20 cellular contexts compared by ENCODE assay signal in the genomic region with DNA sequence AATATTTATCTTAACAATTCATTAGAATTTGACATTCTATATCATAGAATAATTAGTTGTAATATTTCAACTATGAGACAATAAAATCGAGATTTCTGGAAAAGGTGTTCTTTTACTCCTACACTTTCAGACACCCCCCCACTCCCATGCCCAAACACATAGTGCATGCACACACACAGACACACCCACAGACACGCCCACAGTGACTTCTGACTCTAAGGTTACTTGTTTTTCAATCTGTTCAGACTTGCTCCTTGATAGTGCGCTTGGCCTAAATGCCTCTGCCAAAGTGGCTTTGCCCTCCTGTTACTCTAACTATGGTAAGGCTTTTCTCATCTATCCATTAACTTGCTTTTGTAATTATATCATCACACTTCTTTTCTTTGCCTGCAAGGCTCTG.
A peak's percentile ranks its signal among the peaks of the same experiment; 100 is the strongest.
DNase-seq lines count a peak whose midpoint lies in the region; ATAC-seq, FAIRE-seq and TF ChIP-seq lines count a peak whose summit lies in the region.
"Had no signal": no experiment of that assay in that cellular context is flagged by ENCODE, and none has a peak within 500 bp of the region (broad histone marks: within the 10 kb centered on the region; RNA-seq: fewer than 3 reads in every experiment).

No MANE protein-coding gene starts in this region.

- H3K36me3 ChIP-seq in HEK293 (ENCODE audit: control insufficient read depth in 2 of 2, insufficient read depth in 1 of 2, low read length in 2 of 2), result no peaks in the 10 kb centered on the region
- no peaks in the 10 kb centered on the region for H3K36me3 ChIP-seq in bronchial epithelial cell (ENCODE audit: control insufficient read depth, insufficient read depth, low read length)
- no peaks in the 10 kb centered on the region for H3K36me3 ChIP-seq in mucosa of descending colon (ENCODE audit: low read depth)

- H3K4me1 ChIP-seq in HEK293 (ENCODE audit: control insufficient read depth, insufficient read depth, low read length) (no peaks in the 10 kb centered on the region), mucosa of descending colon (ENCODE audit: low read depth) (no peaks in the 10 kb centered on the region)

- no peaks in the 10 kb centered on the region for H3K27me3 ChIP-seq in bronchial epithelial cell (ENCODE audit: control insufficient read depth, insufficient read depth, low read length)

- intact Hi-C loops in mucosa of descending colon (cut with DNase I, micrococcal nuclease), result no loop called here

- TF ChIP-seq CTCF in HEK293 (tag by site-specific recombination; IDR thresholded peaks at IDR 0.05) (no peak), bronchial epithelial cell (IDR thresholded peaks at IDR 0.05; ENCODE audit: insufficient read depth, low read length, severe bottlenecking) (no peak), mucosa of descending colon (IDR thresholded peaks at IDR 0.05) (no peak)

- CTCF ChIA-PET in HEK293 (lab: Yijun Ruan, JAX), result interaction anchor here (0.6 kb wide), 1 partner anchor 55 kb away, joined by 4 read pairs; no protein-coding TSS in a partner anchor

- POLR2A ChIA-PET in HEK293 (lab: Yijun Ruan, JAX), result no interaction called here

- ATAC-seq in mucosa of descending colon (peak; percentile 59), HG03432 (IDR thresholded peaks at IDR 0.05; ENCODE audit: unreplicated experiment) (no peak)
- ATAC-seq: PC-3 had no signal

- FAIRE-seq in bronchial epithelial cell (lab: Jason Lieb, UNC), result no peak
- FAIRE-seq: D721Med had no signal

- no peak overlapping the region for H3K27ac ChIP-seq in HEK293 (ENCODE audit: extremely low read depth, low read depth, low read length)

- H3K4me3 ChIP-seq in HEK293 (ENCODE audit: low read depth, low read length) (no peak overlapping the region), bronchial epithelial cell (ENCODE audit: low read depth, low read length) (no peak overlapping the region), mucosa of descending colon (no peak overlapping the region)

- DNase-seq in NCI-H2171 (lab: John Stamatoyannopoulos, UW), result peak; percentile 3
- peak; percentile 78 for DNase-seq in bronchial epithelial cell (ENCODE audit: low read depth)
- DNase-seq in mucosa of descending colon, result peak in 1 of 3 donors; percentile 61
- no peak for DNase-seq in stimulated activated CD4-positive, alpha-beta T cell treated with anti-CD3 and anti-CD28 coated beads, Interleukin-4, amount 100 ng/mL, for 1 hour
- no peak for DNase-seq in stimulated activated CD4-positive, alpha-beta T cell treated with anti-CD3 and anti-CD28 coated beads, Interleukin-2, amount 100 ng/mL, for 24 hours
- DNase-seq: ACHN, C1 segment of cervical spinal cord, DMS79 treated with DMSO at 0.1 percent for 48 hours, H7, NCI-H1092 treated with DMSO at 0.1 percent for 48 hours, NCI-H146, NCI-H2081 treated with DMSO at 0.1 percent for 48 hours, NCI-H345, NCI-H526, PC-3, RPMI8226, SIG-M5 had no signal

- H3K9me3 ChIP-seq in HEK293 (ENCODE audit: control insufficient read depth, insufficient read depth, low read depth, low read length) (no peaks in the 10 kb centered on the region), mucosa of descending colon (no peaks in the 10 kb centered on the region)

TF ChIP-seq in HEK293, 187 proteins besides CTCF, POLR2A, EP300 and RAD21:
- TF ChIP-seq EGR2 (tag by site-specific recombination; IDR thresholded peaks at IDR 0.05; ENCODE audit: low read depth), result peak; percentile 52; the same call in 1 of the 2 replicates
- peak; percentile 77 for TF ChIP-seq KLF9 (tag by site-specific recombination; IDR thresholded peaks at IDR 0.05; ENCODE audit: low read depth)
- TF ChIP-seq KLF1 (tag by site-specific recombination; IDR thresholded peaks at IDR 0.05), result peak; percentile 26; the same call in 1 of the 2 replicates
- no peak for TF ChIP-seq ZNF596 (tag by site-specific recombination; IDR thresholded peaks at IDR 0.05)
- TF ChIP-seq ZNF626 (tag by site-specific recombination; IDR thresholded peaks at IDR 0.05), result no peak
- no peak for TF ChIP-seq ZNF48 (tag by site-specific recombination; IDR thresholded peaks at IDR 0.05)
- no peak for TF ChIP-seq ZEB2 (tag by site-specific recombination; IDR thresholded peaks at IDR 0.05)
- no peak for TF ChIP-seq ZNF121 (tag by site-specific recombination; IDR thresholded peaks at IDR 0.05)
- TF ChIP-seq ZNF239 (tag by site-specific recombination; IDR thresholded peaks at IDR 0.05), result no peak
- TF ChIP-seq, protein P1, sequence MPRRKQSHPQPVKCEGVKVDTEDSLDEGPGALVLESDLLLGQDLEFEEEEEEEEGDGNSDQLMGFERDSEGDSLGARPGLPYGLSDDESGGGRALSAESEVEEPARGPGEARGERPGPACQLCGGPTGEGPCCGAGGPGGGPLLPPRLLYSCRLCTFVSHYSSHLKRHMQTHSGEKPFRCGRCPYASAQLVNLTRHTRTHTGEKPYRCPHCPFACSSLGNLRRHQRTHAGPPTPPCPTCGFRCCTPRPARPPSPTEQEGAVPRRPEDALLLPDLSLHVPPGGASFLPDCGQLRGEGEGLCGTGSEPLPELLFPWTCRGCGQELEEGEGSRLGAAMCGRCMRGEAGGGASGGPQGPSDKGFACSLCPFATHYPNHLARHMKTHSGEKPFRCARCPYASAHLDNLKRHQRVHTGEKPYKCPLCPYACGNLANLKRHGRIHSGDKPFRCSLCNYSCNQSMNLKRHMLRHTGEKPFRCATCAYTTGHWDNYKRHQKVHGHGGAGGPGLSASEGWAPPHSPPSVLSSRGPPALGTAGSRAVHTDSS (tag by site-specific recombination; IDR thresholded peaks at IDR 0.05), result no peak
- no peak for TF ChIP-seq SCRT1 (tag by site-specific recombination; IDR thresholded peaks at IDR 0.05; ENCODE audit: borderline replicate concordance)
- peak; percentile 83 for TF ChIP-seq ZFHX2 (tag by site-specific recombination; conservative IDR thresholded peaks at IDR 0.05)
- peak; percentile 53; the same call in 1 of the 2 replicates for TF ChIP-seq KLF10 (tag by site-specific recombination; IDR thresholded peaks at IDR 0.05)
TF ChIP-seq in HEK293: peak in this region for 5.

Comparison
In these comparisons a context has a peak if more than half of its experiments do, and no peak if none do; other contexts are left out.
1. DNase-seq: peak in NCI-H2171 (single experiment) and bronchial epithelial cell (single experiment); none in stimulated activated CD4-positive, alpha-beta T cell treated with anti-CD3 and anti-CD28 coated beads, Interleukin-4, amount 100 ng/mL, for 1 hour (single experiment) and stimulated activated CD4-positive, alpha-beta T cell treated with anti-CD3 and anti-CD28 coated beads, Interleukin-2, amount 100 ng/mL, for 24 hours (0 of 2).